Comparison of ENCODE assay signal across 8 cellular contexts in the genomic region with DNA sequence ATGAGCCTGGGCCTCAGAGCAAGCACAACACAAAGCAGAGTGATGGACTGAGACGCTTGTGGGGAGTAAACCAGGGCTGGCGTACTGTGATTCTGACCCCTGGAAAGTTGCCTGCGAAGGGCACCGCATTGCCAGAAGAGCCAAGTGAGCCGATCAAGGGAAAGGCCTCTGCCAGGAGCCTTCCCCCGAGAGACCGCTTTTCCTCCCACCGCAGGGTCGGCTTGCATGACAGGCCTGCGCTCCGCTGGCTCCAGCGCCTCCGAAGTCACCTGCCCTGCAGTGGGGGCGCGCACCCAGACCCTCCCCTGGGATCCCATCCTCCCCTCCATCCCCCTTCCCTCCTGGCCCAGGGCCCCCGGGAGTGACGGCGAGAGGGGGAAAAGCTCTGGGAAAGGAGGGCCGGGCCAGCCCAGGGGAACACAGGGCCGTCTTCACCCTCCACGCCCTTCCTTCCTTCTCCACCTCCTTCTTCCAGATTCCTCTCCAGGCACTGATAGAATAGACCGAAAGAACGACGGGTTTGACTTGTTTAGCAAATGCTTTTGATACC.
A peak's percentile ranks its signal among the peaks of the same experiment; 100 is the strongest.
DNase-seq lines count a peak whose midpoint lies in the region; ATAC-seq and TF ChIP-seq lines count a peak whose summit lies in the region.

No MANE protein-coding gene starts in this region.

- CTCF ChIA-PET in activated CD4-positive, alpha-beta T cell treated with anti-CD3 and anti-CD28 coated beads for 36 hours (lab: Charles Lee): interaction anchor here (0.7 to 5.4 kb wide), 14 partner anchors 8 to 362 kb away, joined by 3 to 28 read pairs (median 4); no protein-coding TSS in a partner anchor

- H3K79me2 ChIP-seq in OCI-LY3 (ENCODE audit: low read length): no peaks in the 10 kb centered on the region

- H3K4me3 Mint-ChIP-seq in activated CD4-positive, alpha-beta T cell treated with anti-CD3 and anti-CD28 coated beads for 36 hours: peak overlapping the region; percentile 71
- peak overlapping the region; percentile 83 for H3K4me3 Mint-ChIP-seq in mesothelial cell of epicardium

- peak overlapping the region; percentile 98 for H3K4me2 ChIP-seq in OCI-LY3 (ENCODE audit: low read length)

- peaks cover 4% of the 10 kb centered on the region; the same call in 1 of the 2 replicates for H3K4me1 ChIP-seq in OCI-LY3 (ENCODE audit: low read length)
- no peaks in the 10 kb centered on the region for H3K4me1 ChIP-seq in aorta (ENCODE audit: control insufficient read depth in 1 of 2, insufficient read depth in 2 of 2, low read length in 2 of 2)

- H3K9me3 ChIP-seq in OCI-LY3 (ENCODE audit: insufficient read depth, low read length) (no peaks in the 10 kb centered on the region), aorta (ENCODE audit: control insufficient read depth, low read length) (no peaks in the 10 kb centered on the region)

- H3K27ac ChIP-seq in OCI-LY3 (ENCODE audit: low read length): no peak overlapping the region
- peak overlapping the region in 1 of 2 donors; percentile 76 for H3K27ac ChIP-seq in aorta (ENCODE audit: low read depth in 1 of 2, low read length in 2 of 2)

- H3K36me3 Mint-ChIP-seq in activated CD4-positive, alpha-beta T cell treated with anti-CD3 and anti-CD28 coated beads for 36 hours (ENCODE audit: low read depth): no peaks in the 10 kb centered on the region
- no peaks in the 10 kb centered on the region for H3K36me3 Mint-ChIP-seq in mesothelial cell of epicardium

- intact Hi-C loops in activated CD4-positive, alpha-beta T cell treated with anti-CD3 and anti-CD28 coated beads for 36 hours (cut with DNase I, micrococcal nuclease): loop anchor here (1.0 to 10.0 kb wide), 14 partner anchors 82 to 749 kb away; partner anchors contain the start of genes BCAS2 (in 2 of the 2), DENND2C (in 2 of the 2), NRAS (in 2 of the 2) and CSDE1 (in 1 of the 2)
- intact Hi-C loops in aorta (cut with DNase I): loop anchor here (2.0 to 10.0 kb wide), 5 partner anchors 81 to 329 kb away; partner anchors contain the start of genes BCAS2 (in 2 of the 2), DENND2C (in 1 of the 2) and TRIM33 (in 1 of the 2)

- TF ChIP-seq CTCF in OCI-LY3 (IDR thresholded peaks at IDR 0.05; ENCODE audit: low read depth, low read length) (no peak), mesothelial cell of epicardium (IDR thresholded peaks at IDR 0.05; ENCODE audit: unreplicated experiment) (no peak)

- no peaks in the 10 kb centered on the region for H4K20me1 ChIP-seq in OCI-LY3 (ENCODE audit: insufficient read depth, low read length)

- H3K36me3 ChIP-seq in OCI-LY3 (replicated peaks; ENCODE audit: low read depth, low read length): no peaks in the 10 kb centered on the region
- H3K36me3 ChIP-seq in aorta (ENCODE audit: control insufficient read depth in 1 of 2, insufficient read depth in 2 of 2, low read length in 1 of 2): no peaks in the 10 kb centered on the region

- peak overlapping the region; percentile 93 for H2AFZ ChIP-seq in OCI-LY3 (ENCODE audit: low read depth, low read length)

- H3K27ac Mint-ChIP-seq in activated CD4-positive, alpha-beta T cell treated with anti-CD3 and anti-CD28 coated beads for 36 hours: peak overlapping the region; percentile 95
- H3K27ac Mint-ChIP-seq in mesothelial cell of epicardium: peak overlapping the region; percentile 98

- H3K4me1 Mint-ChIP-seq in activated CD4-positive, alpha-beta T cell treated with anti-CD3 and anti-CD28 coated beads for 36 hours: peaks cover 32% of the 10 kb centered on the region
- peaks cover 10% of the 10 kb centered on the region for H3K4me1 Mint-ChIP-seq in mesothelial cell of epicardium

- H3K9ac ChIP-seq in OCI-LY3 (ENCODE audit: low read length): peak overlapping the region; percentile 58; the same call in 1 of the 2 replicates

- peak; percentile 19 for DNase-seq in activated CD4-positive, alpha-beta T cell treated with anti-CD3 and anti-CD28 coated beads for 36 hours
- no peak for DNase-seq in activated CD4-positive, alpha-beta T cell treated with anti-CD3 and anti-CD28 coated beads, Interleukin-2, amount 50 U/mL, for 1 hour
- peak; percentile 73 for DNase-seq in ecto neural progenitor cell (ENCODE audit: low spot score)
- DNase-seq in mesothelial cell of epicardium (ENCODE audit: low spot score in 2 of 2, unreplicated experiment in 2 of 2): peak in 1 of 2 experiments; percentile 63
- DNase-seq in aorta: peak in 1 of 2 donors; percentile 55
- DNase-seq in GOT3 (lab: John Stamatoyannopoulos, UW): no peak

- POLR2A ChIA-PET in activated CD4-positive, alpha-beta T cell treated with anti-CD3 and anti-CD28 coated beads for 36 hours (lab: Charles Lee): no interaction called here

- H3K9me3 Mint-ChIP-seq in activated CD4-positive, alpha-beta T cell treated with anti-CD3 and anti-CD28 coated beads for 36 hours (ENCODE audit: low read depth): peaks cover 2% of the 10 kb centered on the region
- H3K9me3 Mint-ChIP-seq in mesothelial cell of epicardium: no peaks in the 10 kb centered on the region

- no peaks in the 10 kb centered on the region for H3K27me3 ChIP-seq in OCI-LY3 (ENCODE audit: low read depth, low read length)
- no peaks in the 10 kb centered on the region for H3K27me3 ChIP-seq in aorta (ENCODE audit: control insufficient read depth in 1 of 2, insufficient read depth in 2 of 2, low read length in 1 of 2)

- 4 to 7% methylated on average over 21 to 24 of the region's 24 CpGs for WGBS in aorta, 2 donors

- H3K4me3 ChIP-seq in OCI-LY3 (ENCODE audit: low read length): peak overlapping the region; percentile 79
- H3K4me3 ChIP-seq in aorta (ENCODE audit: low read length in 2 of 2): peak overlapping the region; percentile 16 to 20

- ATAC-seq in activated CD4-positive, alpha-beta T cell treated with anti-CD3 and anti-CD28 coated beads for 36 hours: peak; percentile 28
- ATAC-seq in HG02870 (IDR thresholded peaks at IDR 0.05; ENCODE audit: unreplicated experiment) (peak; percentile 32), aorta (ENCODE audit: low FRiP score) (peak; percentile 61)

- H3K27me3 Mint-ChIP-seq in activated CD4-positive, alpha-beta T cell treated with anti-CD3 and anti-CD28 coated beads for 36 hours: no peaks in the 10 kb centered on the region
- peaks cover 3% of the 10 kb centered on the region for H3K27me3 Mint-ChIP-seq in mesothelial cell of epicardium (ENCODE audit: low read depth)

Comparison
In these comparisons a context has a peak if more than half of its experiments do, and no peak if none do; other contexts are left out.
1. DNase-seq: peak in activated CD4-positive, alpha-beta T cell treated with anti-CD3 and anti-CD28 coated beads for 36 hours (single experiment) and ecto neural progenitor cell (single experiment); none in activated CD4-positive, alpha-beta T cell treated with anti-CD3 and anti-CD28 coated beads, Interleukin-2, amount 50 U/mL, for 1 hour (single experiment) and GOT3 (single experiment).
2. Peak in every context shown above with its lines, with median percentiles within 50 percentile points of each other: ATAC-seq.